Comparison of ENCODE assay signal across 9 cellular contexts in the genomic region with DNA sequence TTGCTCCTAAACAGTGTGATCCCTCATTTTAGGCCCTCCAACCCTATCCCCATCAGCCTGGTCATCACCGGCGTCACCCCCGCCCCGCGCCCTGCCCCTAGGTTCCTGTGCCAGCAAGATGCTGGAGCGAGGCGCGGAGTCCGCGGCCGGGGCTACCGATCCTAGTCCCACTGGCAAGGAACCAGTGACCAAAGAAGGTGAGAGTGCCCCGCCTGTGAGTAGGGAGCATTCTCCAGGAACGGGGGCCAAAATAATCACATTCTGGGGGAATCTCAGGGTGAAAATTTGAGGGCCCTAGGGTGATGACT. TPM values are rescaled to one million over a fixed set of nuclear protein-coding genes. Genes with fewer than 3 reads are reported as not detected.
A peak's percentile ranks its signal among the peaks of the same experiment; 100 is the strongest.
DNase-seq lines count a peak whose midpoint lies in the region; ATAC-seq, FAIRE-seq and TF ChIP-seq lines count a peak whose summit lies in the region.
"Had no signal": no experiment of that assay in that cellular context is flagged by ENCODE, and none has a peak within 500 bp of the region (broad histone marks: within the 10 kb centered on the region; RNA-seq: fewer than 3 reads in every experiment).

No MANE protein-coding gene starts in this region.

- H3K9ac ChIP-seq in astrocyte (ENCODE audit: low read length) = peak overlapping the region; percentile 35
- no peak overlapping the region for H3K9ac ChIP-seq in kidney (ENCODE audit: low read length in 2 of 2)
- peak overlapping the region; percentile 68 to 69 for H3K9ac ChIP-seq in stomach smooth muscle (ENCODE audit: low read length in 2 of 2)

- intact Hi-C loops in kidney (cut with DNase I) = no loop called here

- no peak for ATAC-seq in GM18909 (IDR thresholded peaks at IDR 0.05; ENCODE audit: poor library complexity, unreplicated experiment)

- peak overlapping the region; percentile 54 for H2AFZ ChIP-seq in astrocyte (ENCODE audit: low read depth, low read length)

- no peak overlapping the region for H3K27ac ChIP-seq in astrocyte (ENCODE audit: low read depth, low read length)
- H3K27ac ChIP-seq in kidney (ENCODE audit: low read depth in 2 of 2, low read length in 2 of 2) = peak overlapping the region; percentile 41 to 63
- H3K27ac ChIP-seq in stomach smooth muscle (ENCODE audit: low read length) = peak overlapping the region; percentile 92

- TF ChIP-seq CTCF in astrocyte (IDR thresholded peaks at IDR 0.05; ENCODE audit: insufficient read depth, low read depth, low read length) = no peak
- no peak for TF ChIP-seq CTCF in kidney (IDR thresholded peaks at IDR 0.05; ENCODE audit: borderline replicate concordance, extremely low read depth, insufficient read depth)

- no peaks in the 10 kb centered on the region for H3K27me3 ChIP-seq in astrocyte (ENCODE audit: insufficient read depth, low read length)
- no peaks in the 10 kb centered on the region for H3K27me3 ChIP-seq in stomach smooth muscle (ENCODE audit: control insufficient read depth in 1 of 2, insufficient read depth in 2 of 2, low read length in 2 of 2)
- H3K27me3 ChIP-seq: pancreas had no signal

- peaks cover 13% of the 10 kb centered on the region for H3K4me1 Mint-ChIP-seq in T-helper 2 cell treated with Interferon-gamma antibody and Interleukin-4, amounts not matched to agents 5 μg/mL and 100 μg/mL, for 36 hours (ENCODE audit: low read depth)
- H3K4me1 Mint-ChIP-seq in astrocyte (ENCODE audit: low read depth, unreplicated experiment) = peaks cover 8% of the 10 kb centered on the region

- no peak for DNase-seq in T-helper 2 cell treated with Interferon-gamma antibody and Interleukin-4, amounts not matched to agents 5 μg/mL and 100 μg/mL, for 36 hours (ENCODE audit: low spot score)
- no peak for DNase-seq in T-helper 2 cell
- DNase-seq in astrocyte (ENCODE audit: low read depth) = no peak
- no peak for DNase-seq in kidney
- no peak for DNase-seq in DMS 273 treated with DMSO at 0.1 percent for 48 hours (lab: John Stamatoyannopoulos, UW)
- no peak for DNase-seq in activated CD4-positive, alpha-beta T cell treated with anti-CD3 and anti-CD28 coated beads for 4 hours

- H3K36me3 Mint-ChIP-seq in T-helper 2 cell treated with Interferon-gamma antibody and Interleukin-4, amounts not matched to agents 5 μg/mL and 100 μg/mL, for 36 hours (ENCODE audit: low read depth) = peaks cover 19% of the 10 kb centered on the region
- H3K36me3 Mint-ChIP-seq in astrocyte (ENCODE audit: low read depth, unreplicated experiment) = peaks cover 13% of the 10 kb centered on the region

- no peak for FAIRE-seq in astrocyte (lab: Jason Lieb, UNC)
- FAIRE-seq in kidney (lab: Jason Lieb, UNC) = no peak

- no peaks in the 10 kb centered on the region for H3K79me2 ChIP-seq in astrocyte (ENCODE audit: insufficient read depth, low read length)

- peak overlapping the region; percentile 89 for H3K4me2 ChIP-seq in astrocyte (ENCODE audit: low read length)

- H3K27me3 Mint-ChIP-seq in T-helper 2 cell treated with Interferon-gamma antibody and Interleukin-4, amounts not matched to agents 5 μg/mL and 100 μg/mL, for 36 hours (ENCODE audit: low read depth) = no peaks in the 10 kb centered on the region
- H3K27me3 Mint-ChIP-seq in astrocyte (ENCODE audit: low read depth, unreplicated experiment) = no peaks in the 10 kb centered on the region

- no peaks in the 10 kb centered on the region for H4K20me1 ChIP-seq in astrocyte (ENCODE audit: insufficient read depth, low read length)

- H3K4me3 ChIP-seq in astrocyte (ENCODE audit: insufficient read depth, low read depth, low read length) = peak overlapping the region; percentile 72
- H3K4me3 ChIP-seq in kidney (ENCODE audit: low read length in 2 of 2) = peak overlapping the region; percentile 11 to 90
- peak overlapping the region; percentile 50 to 85 for H3K4me3 ChIP-seq in stomach smooth muscle (ENCODE audit: low read length in 2 of 2)

- H3K9me3 Mint-ChIP-seq in T-helper 2 cell treated with Interferon-gamma antibody and Interleukin-4, amounts not matched to agents 5 μg/mL and 100 μg/mL, for 36 hours = peaks cover 4% of the 10 kb centered on the region
- H3K9me3 Mint-ChIP-seq in astrocyte (ENCODE audit: unreplicated experiment) = peaks cover 1% of the 10 kb centered on the region

- H3K9me3 ChIP-seq in astrocyte (ENCODE audit: insufficient read depth, low read depth, low read length) = no peaks in the 10 kb centered on the region
- H3K9me3 ChIP-seq in kidney (ENCODE audit: control insufficient read depth in 1 of 2, low read length in 2 of 2) = no peaks in the 10 kb centered on the region
- H3K9me3 ChIP-seq in stomach smooth muscle (ENCODE audit: control insufficient read depth in 2 of 2, low read length in 2 of 2) = peaks cover 4 to 5% of the 10 kb centered on the region in 2 donors
- H3K9me3 ChIP-seq: pancreas had no signal

- peak overlapping the region; percentile 95 for H3K27ac Mint-ChIP-seq in T-helper 2 cell treated with Interferon-gamma antibody and Interleukin-4, amounts not matched to agents 5 μg/mL and 100 μg/mL, for 36 hours
- no peak overlapping the region for H3K27ac Mint-ChIP-seq in astrocyte (ENCODE audit: unreplicated experiment)

- peaks cover 9% of the 10 kb centered on the region for H3K36me3 ChIP-seq in astrocyte (ENCODE audit: insufficient read depth, low read length)
- H3K36me3 ChIP-seq in kidney (ENCODE audit: control insufficient read depth in 1 of 2, insufficient read depth in 2 of 2, low read length in 2 of 2) = peaks cover 0 to 5% of the 10 kb centered on the region in 2 donors
- H3K36me3 ChIP-seq in stomach smooth muscle (ENCODE audit: control insufficient read depth in 2 of 2, insufficient read depth in 2 of 2, low read length in 2 of 2) = peaks cover 7 to 9% of the 10 kb centered on the region in 2 donors
- H3K36me3 ChIP-seq: pancreas had no signal

- H3K4me3 Mint-ChIP-seq in T-helper 2 cell treated with Interferon-gamma antibody and Interleukin-4, amounts not matched to agents 5 μg/mL and 100 μg/mL, for 36 hours = peak overlapping the region; percentile 86
- H3K4me3 Mint-ChIP-seq in astrocyte (ENCODE audit: unreplicated experiment) = peak overlapping the region; percentile 92

- H3K4me1 ChIP-seq in astrocyte (ENCODE audit: insufficient read depth, low read length) (peaks cover 19% of the 10 kb centered on the region), kidney (ENCODE audit: control insufficient read depth in 1 of 2, insufficient read depth in 1 of 2, low read depth in 1 of 2, low read length in 2 of 2) (peaks cover 13 to 17% of the 10 kb centered on the region in 2 donors), stomach smooth muscle (ENCODE audit: control insufficient read depth, insufficient read depth, low read length) (peaks cover 36% of the 10 kb centered on the region)

RNA-seq across cellular contexts. Expression of gene ZNF575, which starts 1.3 kb away (rescaled TPM):
- total RNA-seq in astrocyte = 1.3 and 1.4 TPM in 2 replicates
- total RNA-seq in kidney = 3.1 TPM
- 2.8 TPM for polyA plus RNA-seq in kidney (ENCODE audit: insufficient read depth, low read depth, low replicate concordance)

RNA-seq across cellular contexts. Expression of gene ETHE1, which starts 7.3 kb away (rescaled TPM):
- total RNA-seq in astrocyte (43.7 and 50.7 TPM in 2 replicates), kidney (61.3 TPM)
- 81.8 TPM for polyA plus RNA-seq in kidney (ENCODE audit: insufficient read depth, low read depth, low replicate concordance)

RNA-seq across cellular contexts. Expression of gene PHLDB3, which starts 29.7 kb away (rescaled TPM):
- total RNA-seq in astrocyte = 13.4 and 14.0 TPM in 2 replicates
- 10.8 TPM for total RNA-seq in kidney
- 8.2 TPM for polyA plus RNA-seq in kidney (ENCODE audit: insufficient read depth, low read depth, low replicate concordance)

RNA-seq across cellular contexts. Expression of gene XRCC1, which starts 41.1 kb away (rescaled TPM):
- total RNA-seq in astrocyte (14.6 and 14.7 TPM in 2 replicates), kidney (24.5 TPM)
- 19.3 TPM for polyA plus RNA-seq in kidney (ENCODE audit: insufficient read depth, low read depth, low replicate concordance)

RNA-seq across cellular contexts. Expression of gene PINLYP, which starts 41.3 kb away (rescaled TPM):
- total RNA-seq in astrocyte = 0.30 and 0.96 TPM in 2 replicates
- 14.8 TPM for total RNA-seq in kidney
- polyA plus RNA-seq in kidney (ENCODE audit: insufficient read depth, low read depth, low replicate concordance) = 41.8 TPM

Comparison
In these comparisons a context has a peak if more than half of its experiments do, and no peak if none do; other contexts are left out.
1. H3K9ac ChIP-seq: peak in astrocyte (single experiment) and stomach smooth muscle (2 of 2); none in kidney (0 of 2).
2. Peak in every context shown above with its lines, with median percentiles within 50 percentile points of each other: H3K4me3 ChIP-seq.